Comparison of ENCODE assay signal across 11 cellular contexts in the genomic region with DNA sequence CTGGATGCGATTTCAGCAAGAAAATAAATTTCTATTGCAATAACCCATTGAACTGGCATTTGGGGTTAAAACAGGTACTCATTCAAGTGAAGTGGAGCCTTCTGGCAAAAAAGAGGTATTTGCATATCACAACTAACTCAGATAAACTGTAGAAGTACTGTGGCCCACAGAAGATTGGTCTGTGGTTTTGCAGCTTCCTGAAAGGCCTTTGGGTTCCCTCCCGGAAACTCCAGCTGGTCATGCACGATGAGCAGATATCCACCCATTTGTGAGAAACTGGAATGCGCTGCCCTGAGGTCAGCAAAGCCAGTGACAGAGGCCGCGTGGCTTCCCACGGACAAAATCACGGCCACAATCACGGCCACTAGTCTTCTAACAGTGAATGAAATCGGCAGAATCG.
DNase-seq lines count a peak whose midpoint lies in the region; ATAC-seq and TF ChIP-seq lines count a peak whose summit lies in the region.
"Had no signal": no experiment of that assay in that cellular context is flagged by ENCODE, and none has a peak within 500 bp of the region (broad histone marks: within the 10 kb centered on the region; RNA-seq: fewer than 3 reads in every experiment).

No MANE protein-coding gene starts in this region.

- no peak overlapping the region for H3K27ac ChIP-seq in CD8-positive, alpha-beta T cell (ENCODE audit: low read depth, low read length)

- DNase-seq in CD8-positive, alpha-beta T cell, result peak in 1 of 7 experiments; percentile 16
- DNase-seq in activated CD4-positive, alpha-beta T cell treated with anti-CD3 and anti-CD28 coated beads, Interleukin-2, amount 50 U/mL, for 48 hours, result peak; percentile 5 to 8
- DNase-seq in Ammon's horn (ENCODE audit: low spot score) (no peak), DMS 273 treated with DMSO at 0.1 percent for 48 hours (lab: John Stamatoyannopoulos, UW) (no peak), NCI-H1436 treated with DMSO at 0.1 percent for 48 hours (lab: John Stamatoyannopoulos, UW) (no peak), left ventricle myocardium superior (no peak)
- DNase-seq: DMS79 treated with DMSO at 0.1 percent for 48 hours, NCI-H774 had no signal

- H3K9me3 Mint-ChIP-seq in CD8-positive, alpha-beta T cell, result no peaks in the 10 kb centered on the region

- H3K36me3 Mint-ChIP-seq in CD8-positive, alpha-beta T cell, result no peaks in the 10 kb centered on the region

- no peak overlapping the region for H3K4me3 ChIP-seq in CD8-positive, alpha-beta T cell (ENCODE audit: low read depth, low read length)

- H3K4me3 Mint-ChIP-seq in CD8-positive, alpha-beta T cell, result no peak overlapping the region

- POLR2A ChIA-PET in CD8-positive, alpha-beta T cell (lab: Charles Lee), result interaction anchor here (1.4 kb wide), 1 partner anchor 16 kb away, joined by 3 read pairs; no protein-coding TSS in a partner anchor

- H3K36me3 ChIP-seq in CD8-positive, alpha-beta T cell (ENCODE audit: insufficient read depth, low read length), result no peaks in the 10 kb centered on the region

- no peak for TF ChIP-seq CTCF in CD8-positive, alpha-beta T cell (IDR thresholded peaks at IDR 0.05)

- peaks cover 3% of the 10 kb centered on the region for H3K27me3 Mint-ChIP-seq in CD8-positive, alpha-beta T cell (ENCODE audit: low read depth)

- peaks cover 7% of the 10 kb centered on the region for H3K4me1 ChIP-seq in CD8-positive, alpha-beta T cell (ENCODE audit: insufficient read depth, low read length)

- intact Hi-C loops in CD8-positive, alpha-beta T cell (cut with DNase I, micrococcal nuclease), result no loop called here
- intact Hi-C loops in left ventricle myocardium superior (cut with micrococcal nuclease), result no loop called here

- no peaks in the 10 kb centered on the region for H3K9me3 ChIP-seq in CD8-positive, alpha-beta T cell (ENCODE audit: low read length)

- CTCF ChIA-PET in CD8-positive, alpha-beta T cell (lab: Charles Lee), result interaction anchor here (1.1 kb wide), 1 partner anchor 47 kb away, joined by 3 read pairs; no protein-coding TSS in a partner anchor

- H3K27me3 ChIP-seq in CD8-positive, alpha-beta T cell (ENCODE audit: insufficient read depth, low read length), result no peaks in the 10 kb centered on the region

- H3K27ac Mint-ChIP-seq in CD8-positive, alpha-beta T cell, result peak overlapping the region; percentile 11

- H3K4me1 Mint-ChIP-seq in CD8-positive, alpha-beta T cell (ENCODE audit: low read depth), result peaks cover 36% of the 10 kb centered on the region

- no peak for ATAC-seq in CD8-positive, alpha-beta T cell
- ATAC-seq in GM19395 (IDR thresholded peaks at IDR 0.05; ENCODE audit: unreplicated experiment) (peak; percentile 82), HG03280 (IDR thresholded peaks at IDR 0.05; ENCODE audit: unreplicated experiment) (peak; percentile 54), left ventricle myocardium superior (no peak)
- ATAC-seq: activated CD4-positive, CD25-positive, alpha-beta regulatory T cell treated with anti-CD3 and anti-CD28 coated beads, Interleukin-2, amount 50 U/mL, for 24 hours had no signal

Comparison
In these comparisons a context has a peak if more than half of its experiments do, and no peak if none do; other contexts are left out.
1. ATAC-seq: peak in GM19395 (single experiment) and HG03280 (single experiment); none in CD8-positive, alpha-beta T cell (single experiment) and left ventricle myocardium superior (single experiment).
2. DNase-seq: peak in activated CD4-positive, alpha-beta T cell treated with anti-CD3 and anti-CD28 coated beads, Interleukin-2, amount 50 U/mL, for 48 hours (2 of 2); none in Ammon's horn (single experiment), DMS 273 treated with DMSO at 0.1 percent for 48 hours (single experiment), NCI-H1436 treated with DMSO at 0.1 percent for 48 hours (single experiment) and left ventricle myocardium superior (single experiment).